Comparison of ENCODE assay signal across 1 cellular context in genomic region chr10:67401711-67402110, GRCh38.
TF ChIP-seq lines count a peak whose summit lies in the region.

No MANE protein-coding gene starts in this region.

TF ChIP-seq in GM23338, 12 proteins besides CTCF, POLR2A, EP300 and RAD21 (continued from another document):
- TF ChIP-seq ZNF462 (CRISPR knock-in tag; IDR thresholded peaks at IDR 0.05) (peak; percentile 58; the same call in 1 of the 2 replicates), EZH2 (IDR thresholded peaks at IDR 0.05; ENCODE audit: low read depth, unreplicated experiment) (no peak)
